Comparison of ENCODE assay signal across 21 cellular contexts in the genomic region with DNA sequence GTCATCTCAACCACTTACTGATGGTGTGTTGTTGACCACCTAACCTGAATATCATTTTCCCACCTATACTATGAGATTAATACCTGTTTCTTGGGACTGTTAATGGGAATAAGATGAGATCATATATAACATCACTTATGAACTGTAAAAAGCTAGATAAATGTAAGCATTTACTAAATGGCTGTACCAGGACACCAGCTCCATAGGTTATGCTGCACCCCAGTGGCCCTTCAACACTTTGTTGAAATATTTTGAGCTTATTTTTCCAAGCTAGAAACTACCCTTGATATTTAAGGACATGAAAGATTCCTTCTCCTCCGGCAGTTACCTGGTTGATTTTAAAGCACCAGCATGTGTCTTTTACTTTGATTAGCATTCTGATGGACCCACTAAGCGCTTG.
A peak's percentile ranks its signal among the peaks of the same experiment; 100 is the strongest.
DNase-seq lines count a peak whose midpoint lies in the region; ATAC-seq and TF ChIP-seq lines count a peak whose summit lies in the region.
"Had no signal": no experiment of that assay in that cellular context is flagged by ENCODE, and none has a peak within 500 bp of the region (broad histone marks: within the 10 kb centered on the region; RNA-seq: fewer than 3 reads in every experiment).

No MANE protein-coding gene starts in this region.

- DNase-seq in HCT116 (ENCODE audit: low read depth, low spot score), result no peak
- DNase-seq in PC-9, result no peak
- DNase-seq in foreskin keratinocyte, result no peak
- no peak for DNase-seq in retinal pigment epithelial cell (ENCODE audit: low read depth)
- no peak for DNase-seq in caudate nucleus (lab: John Stamatoyannopoulos, UW)
- DNase-seq in T-helper 1 cell, result no peak
- DNase-seq: activated CD4-positive, alpha-beta T cell treated with anti-CD3 and anti-CD28 coated beads, Interleukin-2, amount 10 ng/mL, durations not matched to agents 7 days and 5 days; activated T-cell treated with anti-CD3 and anti-CD28 coated beads, Interleukin-2, amount 50 U/mL, for 4 hours; body of pancreas; CD4-positive, CD25-positive, alpha-beta regulatory T cell; effector CD4-positive, alpha-beta T cell; EL; heart left ventricle; NCI-H1105; NCI-H2081; stimulated activated naive CD4-positive, alpha-beta T cell; uterus had no signal

- intact Hi-C loops in HCT116 (cut with micrococcal nuclease), result no loop called here
- intact Hi-C loops in PC-9 (cut with micrococcal nuclease; ENCODE audit: unreplicated experiment), result loop anchor here (10.0 kb wide), 1 partner anchor 1128 kb away; no protein-coding TSS in a partner anchor

- H3K36me3 ChIP-seq in HCT116 (ENCODE audit: control insufficient read depth in 1 of 2, insufficient read depth in 2 of 2, low read length in 2 of 2) (no peaks in the 10 kb centered on the region), PC-9 (ENCODE audit: low read depth) (no peaks in the 10 kb centered on the region; the same call in 1 of the 2 replicates)
- H3K36me3 ChIP-seq: uterus had no signal

- TF ChIP-seq CTCF in HCT116 (IDR thresholded peaks at IDR 0.05 in 2 of 3, conservative IDR thresholded peaks at IDR 0.05 in 1 of 3; ENCODE audit: borderline replicate concordance in 1 of 3, insufficient read depth in 1 of 3, low read depth in 2 of 3, low read length in 2 of 3), result 0 out of 6 replicates have a peak, but pooled peaks of 1 of the 3 experiments have one; percentile 6
- TF ChIP-seq CTCF in PC-9 (conservative IDR thresholded peaks at IDR 0.05), result 0 out of 2 replicates have a peak, but pooled peaks have one; percentile 17
- TF ChIP-seq CTCF in foreskin keratinocyte (conservative IDR thresholded peaks at IDR 0.05), result peak; percentile 38
- TF ChIP-seq CTCF in retinal pigment epithelial cell (conservative IDR thresholded peaks at IDR 0.05; ENCODE audit: low read depth, low read length), result peak; percentile 12

- 0 out of 2 replicates have a peak, but pooled peaks have one; percentile 18 for TF ChIP-seq RAD21 in HCT116 (IDR thresholded peaks at IDR 0.05; ENCODE audit: low read depth)

- RAD21 ChIA-PET in HCT116 (lab: Charles Lee; ENCODE audit: low non-redundant PET in 1 of 2, low total read pairs in 2 of 2, uncharacterized antibody in 2 of 2, unreplicated experiment in 2 of 2), result interaction anchor here in 1 of 2 experiments (0.6 kb wide), 1 partner anchor 9 kb away, joined by 3 read pairs; no protein-coding TSS in a partner anchor

- BruUV-seq in HCT116 (replicated peaks; lab: Mats Ljungman, UMichigan) (no TSS peak), PC-9 (replicated peaks; lab: Mats Ljungman, UMichigan) (no TSS peak)

- no peaks in the 10 kb centered on the region for H3K9me3 ChIP-seq in HCT116 (ENCODE audit: control insufficient read depth in 1 of 2, insufficient read depth in 1 of 2, low read depth in 1 of 2, low read length in 2 of 2)
- H3K9me3 ChIP-seq in PC-9 (ENCODE audit: insufficient read depth, low read depth), result no peaks in the 10 kb centered on the region
- H3K9me3 ChIP-seq: body of pancreas, heart left ventricle, testis, uterus had no signal

- H2AFZ ChIP-seq in HCT116 (ENCODE audit: low read depth, low read length, poor library complexity, severe bottlenecking), result no peak overlapping the region
- H2AFZ ChIP-seq in PC-9, result no peak overlapping the region

- H3K9ac ChIP-seq in HCT116 (ENCODE audit: low read length), result no peak overlapping the region

- no peaks in the 10 kb centered on the region for H3K79me2 ChIP-seq in HCT116 (ENCODE audit: insufficient read depth, low read length)
- no peaks in the 10 kb centered on the region for H3K79me2 ChIP-seq in PC-9 (ENCODE audit: low read depth)

- no peaks in the 10 kb centered on the region for H3K27me3 ChIP-seq in HCT116 (ENCODE audit: insufficient read depth, low read length)
- no peaks in the 10 kb centered on the region for H3K27me3 ChIP-seq in PC-9 (ENCODE audit: insufficient read depth, low read depth)
- H3K27me3 ChIP-seq in foreskin keratinocyte, result no peaks in the 10 kb centered on the region
- H3K27me3 ChIP-seq: body of pancreas, heart left ventricle, testis, uterus had no signal

- no peak for ATAC-seq in HCT116
- ATAC-seq in foreskin keratinocyte, result no peak
- ATAC-seq in GM19351 (IDR thresholded peaks at IDR 0.05; ENCODE audit: unreplicated experiment), result no peak
- ATAC-seq in HG02571 (IDR thresholded peaks at IDR 0.05; ENCODE audit: unreplicated experiment), result no peak
- ATAC-seq: activated T-cell treated with anti-CD3 and anti-CD28 coated beads, Interleukin-2, amount 50 U/mL, for 4 hours; body of pancreas; heart left ventricle; natural killer cell treated with Interleukin-12 subunit alpha and Interleukin-12 subunit beta and Interleukin-15 and Interleukin-18, amount 100 ng/mL, for 72 hours had no signal

- H3K4me1 ChIP-seq in HCT116 (ENCODE audit: control insufficient read depth in 1 of 2, insufficient read depth in 2 of 2, low read length in 2 of 2) (no peaks in the 10 kb centered on the region), PC-9 (replicated peaks; ENCODE audit: insufficient read depth) (no peaks in the 10 kb centered on the region), foreskin keratinocyte (peaks cover 10% of the 10 kb centered on the region)
- H3K4me1 ChIP-seq: uterus had no signal

- H3K4me3 ChIP-seq in HCT116 (replicated peaks in 1 of 2; ENCODE audit: low read depth in 1 of 2, low read length in 2 of 2) (no peak overlapping the region), PC-9 (no peak overlapping the region), retinal pigment epithelial cell (ENCODE audit: low read length) (no peak overlapping the region)
- H3K4me3 ChIP-seq: body of pancreas, heart left ventricle, testis, uterus had no signal

- H3K4me2 ChIP-seq in HCT116 (ENCODE audit: low read length) (no peak overlapping the region), PC-9 (no peak overlapping the region)

- H3K27ac ChIP-seq in HCT116 (ENCODE audit: low read depth, low read length), result no peak overlapping the region
- H3K27ac ChIP-seq in PC-9, result no peak overlapping the region
- H3K27ac ChIP-seq in foreskin keratinocyte, result no peak overlapping the region
- no peak overlapping the region for H3K27ac ChIP-seq in caudate nucleus (ENCODE audit: low read depth, low read length)
- H3K27ac ChIP-seq: body of pancreas, testis, uterus had no signal

- POLR2A ChIA-PET in HCT116 (lab: Charles Lee), result no interaction called here
- POLR2A ChIA-PET in PC-9 (lab: Charles Lee; ENCODE audit: unreplicated experiment), result interaction anchor here (0.6 kb wide), 1 partner anchor 1220 kb away, joined by 3 read pairs; no protein-coding TSS in a partner anchor

- H3F3A ChIP-seq in PC-9 (ENCODE audit: insufficient read depth, low read depth), result no peaks in the 10 kb centered on the region; the same call in 1 of the 2 replicates

- CTCF ChIA-PET in HCT116 (lab: Charles Lee) (interaction anchor here (1.5 to 1.9 kb wide), 2 partner anchors 14 to 189 kb away, joined by 3 to 13 read pairs; no protein-coding TSS in a partner anchor), PC-9 (lab: Charles Lee) (interaction anchor here (0.6 to 1.2 kb wide), 4 partner anchors 8 to 1125 kb away, joined by 3 to 5 read pairs (median 4); no protein-coding TSS in a partner anchor)

- no peaks in the 10 kb centered on the region for H3K9me2 ChIP-seq in HCT116 (ENCODE audit: insufficient read depth)
- no peaks in the 10 kb centered on the region for H3K9me2 ChIP-seq in PC-9 (ENCODE audit: insufficient read depth)

- no peaks in the 10 kb centered on the region for H4K20me1 ChIP-seq in HCT116 (ENCODE audit: insufficient read depth)
- no peaks in the 10 kb centered on the region for H4K20me1 ChIP-seq in PC-9 (ENCODE audit: insufficient read depth)

- TF ChIP-seq POLR2A in HCT116 (IDR thresholded peaks at IDR 0.05; ENCODE audit: borderline replicate concordance, extremely low read depth, insufficient read depth, insufficient read length), result no peak

TF ChIP-seq in HCT116, 20 proteins besides CTCF, POLR2A, EP300 and RAD21:
- TF ChIP-seq FOSL1 (IDR thresholded peaks at IDR 0.05; ENCODE audit: low read depth) (no peak), SRF (IDR thresholded peaks at IDR 0.05; ENCODE audit: low read depth) (no peak), ZFX (IDR thresholded peaks at IDR 0.05) (no peak), SP1 (IDR thresholded peaks at IDR 0.05; ENCODE audit: low read depth) (no peak), POLR2AphosphoS5 (IDR thresholded peaks at IDR 0.05; ENCODE audit: low read depth, low read length) (no peak), SIN3A (IDR thresholded peaks at IDR 0.05; ENCODE audit: low read depth) (no peak), YY1 (IDR thresholded peaks at IDR 0.05; ENCODE audit: extremely low read depth, insufficient replicate concordance, low read depth, low read length) (no peak)
- TF ChIP-seq, protein P1, sequence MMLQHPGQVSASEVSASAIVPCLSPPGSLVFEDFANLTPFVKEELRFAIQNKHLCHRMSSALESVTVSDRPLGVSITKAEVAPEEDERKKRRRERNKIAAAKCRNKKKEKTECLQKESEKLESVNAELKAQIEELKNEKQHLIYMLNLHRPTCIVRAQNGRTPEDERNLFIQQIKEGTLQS (IDR thresholded peaks at IDR 0.05), result no peak
